8 cellular contexts compared by ENCODE assay signal in genomic region chr9:119991797-119992196, GRCh38.
"Had no signal": no experiment of that assay in that cellular context is flagged by ENCODE, and none has a peak within 500 bp of the region (broad histone marks: within the 10 kb centered on the region; RNA-seq: fewer than 3 reads in every experiment).

No MANE protein-coding gene starts in this region.

- H3K4me3 ChIP-seq: GM12878 had no signal

- ATAC-seq: GM12878 had no signal

- FAIRE-seq: G401.6, GM12878, GM12891, GM12892, GM18507, GM19239 had no signal

- DNase-seq: GDM1, GF-D8 had no signal
